In the genomic region with DNA sequence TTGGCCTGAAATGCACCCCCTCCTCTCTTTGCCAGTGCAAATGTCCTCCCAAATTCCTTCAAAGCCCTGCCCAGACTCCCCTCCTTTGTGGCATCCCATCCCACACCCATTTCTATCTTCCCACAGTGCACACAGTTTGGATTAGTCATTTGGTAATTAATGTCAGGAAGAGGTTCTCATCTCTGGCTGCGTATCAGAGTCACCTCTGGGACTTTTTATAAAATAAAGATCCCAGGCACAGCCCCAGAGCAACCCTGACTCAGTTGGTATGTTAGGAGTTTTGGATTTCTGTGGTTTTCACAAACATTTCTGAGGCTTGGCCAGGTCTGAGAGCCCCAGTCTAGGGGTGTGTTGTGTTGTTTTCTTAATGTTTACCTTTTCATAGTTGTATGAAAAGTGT, we compare ENCODE assay signal across 37 cellular contexts. TPM values are rescaled to one million over a fixed set of nuclear protein-coding genes. Genes with fewer than 3 reads are reported as not detected.
DNase-seq lines count a peak whose midpoint lies in the region; ATAC-seq, FAIRE-seq and TF ChIP-seq lines count a peak whose summit lies in the region.
"Had no signal": no experiment of that assay in that cellular context is flagged by ENCODE, and none has a peak within 500 bp of the region (broad histone marks: within the 10 kb centered on the region; RNA-seq: fewer than 3 reads in every experiment).

No MANE protein-coding gene starts in this region.

- H3K9me3 ChIP-seq in RWPE2 (ENCODE audit: severe bottlenecking) = no peaks in the 10 kb centered on the region
- H3K9me3 ChIP-seq: neutrophil, prostate gland, SK-N-SH, testis, vagina had no signal

- H3K27me3 ChIP-seq in RWPE2 (ENCODE audit: insufficient read depth, poor library complexity, severe bottlenecking) = no peaks in the 10 kb centered on the region
- H3K27me3 ChIP-seq: ascending aorta, esophagus muscularis mucosa, neutrophil, sigmoid colon, testis, vagina had no signal

- FAIRE-seq in frontal cortex (lab: Jason Lieb, UNC) = no peak
- FAIRE-seq in HTR-8/SVneo (lab: Jason Lieb, UNC) = no peak
- FAIRE-seq: A549, K562 had no signal

- H3K4me3 ChIP-seq in RWPE2 (ENCODE audit: severe bottlenecking) = no peak overlapping the region
- H3K4me3 ChIP-seq: A549, ascending aorta, esophagus muscularis mucosa, K562, left ventricle myocardium inferior, prostate gland, sigmoid colon, testis, vagina had no signal

- ATAC-seq in RWPE2 (ENCODE audit: low read depth) = 0 out of 3 replicates have a peak, but pooled peaks have one; percentile 12
- ATAC-seq: activated CD8-positive, alpha-beta T cell treated with anti-CD3 and anti-CD28 coated beads for 36 hours; K562 had no signal

- no peaks in the 10 kb centered on the region for H3K4me1 ChIP-seq in RWPE2 (ENCODE audit: insufficient read depth, poor library complexity, severe bottlenecking)
- H3K4me1 ChIP-seq: A549, ascending aorta, esophagus muscularis mucosa, left ventricle myocardium inferior, prostate gland, sigmoid colon, testis, vagina had no signal

- H3K27ac ChIP-seq in RWPE2 (ENCODE audit: poor library complexity, severe bottlenecking) = no peak overlapping the region
- H3K27ac ChIP-seq: A549, ascending aorta, esophagus muscularis mucosa, left ventricle myocardium inferior, neutrophil, prostate gland, RWPE1, sigmoid colon, testis, vagina had no signal

- no peak for TF ChIP-seq CTCF in RWPE2 (IDR thresholded peaks at IDR 0.05; ENCODE audit: poor library complexity, severe bottlenecking)

- H3K36me3 ChIP-seq in RWPE2 (ENCODE audit: low read depth) = no peaks in the 10 kb centered on the region
- H3K36me3 ChIP-seq: ascending aorta, esophagus muscularis mucosa, neutrophil, prostate gland, sigmoid colon, vagina had no signal

- peak; percentile 68 for DNase-seq in AG08395 (ENCODE audit: low spot score)
- DNase-seq in GM04504 (ENCODE audit: low read depth) = peak; percentile 42
- no peak for DNase-seq in RWPE2 (ENCODE audit: low spot score)
- DNase-seq in iris pigment epithelial cell (ENCODE audit: low read depth) = peak; percentile 18
- DNase-seq in frontal cortex (ENCODE audit: low spot score in 2 of 2) = no peak
- no peak for DNase-seq in epidermal melanocyte (ENCODE audit: insufficient read length, low spot score)
- no peak for DNase-seq in HTR-8/SVneo (ENCODE audit: insufficient read length, low spot score)
- no peak for DNase-seq in SK-N-DZ (ENCODE audit: low spot score)
- DNase-seq: activated CD8-positive, alpha-beta T cell treated with anti-CD3 and anti-CD28 coated beads for 36 hours; activated naive CD8-positive, alpha-beta T cell treated with anti-CD3 and anti-CD28 coated beads for 36 hours; C1 segment of cervical spinal cord; caudate nucleus; COR-L47; cortex of kidney; DMS79; H7; left ventricle myocardium inferior; MV-4-11; NCI-H1436 treated with DMSO at 0.1 percent for 48 hours; NCI-H345; NCI-H774; sigmoid colon; SK-N-SH; stimulated activated CD4-positive, alpha-beta T cell treated with anti-CD3 and anti-CD28 coated beads, Interleukin-15, amount 100 ng/mL, for 24 hours; stimulated activated naive CD4-positive, alpha-beta T cell treated with Interleukin-2 at 50 U/mL for 16 hours; T-helper 2 cell; testis had no signal

RNA-seq across cellular contexts. Expression of a gene that starts 41.7 kb away (rescaled TPM):
- total RNA-seq in frontal cortex = not detected
- polyA plus RNA-seq in SK-N-DZ (2014; cell fraction: cytosol; rRNA removed) = not detected in 2 replicates
- polyA plus RNA-seq in SK-N-DZ (2014; cell fraction: nucleus; rRNA removed) = not detected in 2 replicates
- total RNA-seq: ascending aorta, glomerular endothelial cell, HT-29, left ventricle myocardium inferior had no signal
- polyA plus RNA-seq: K562, SK-N-SH had no signal

Comparison
In these comparisons a context has a peak if more than half of its experiments do, and no peak if none do; other contexts are left out.
1. DNase-seq: peak in AG08395 (single experiment), GM04504 (single experiment) and iris pigment epithelial cell (single experiment); none in RWPE2 (single experiment), frontal cortex (0 of 2), epidermal melanocyte (single experiment), HTR-8/SVneo (single experiment) and SK-N-DZ (single experiment).